Comparison of ENCODE assay signal across 24 cellular contexts in the genomic region with DNA sequence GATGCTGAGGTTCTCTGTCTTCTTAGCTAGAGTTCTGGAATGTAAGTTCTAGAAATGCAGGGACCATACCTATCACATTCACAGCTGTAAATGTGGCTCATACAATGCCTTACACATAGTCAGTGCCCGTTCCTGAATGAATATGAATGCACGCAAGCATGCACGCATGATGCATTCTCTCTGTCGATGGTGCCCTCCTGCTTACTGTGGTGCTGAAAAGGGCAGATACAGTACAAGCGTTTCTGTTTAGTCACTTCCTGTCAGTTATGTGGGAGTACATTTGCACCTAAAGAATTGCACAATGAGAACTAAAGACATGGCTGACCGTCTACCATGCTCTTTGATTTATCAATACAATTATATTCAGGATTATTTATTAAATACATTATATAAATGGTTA.
DNase-seq lines count a peak whose midpoint lies in the region; ATAC-seq, FAIRE-seq and TF ChIP-seq lines count a peak whose summit lies in the region.
"Had no signal": no experiment of that assay in that cellular context is flagged by ENCODE, and none has a peak within 500 bp of the region (broad histone marks: within the 10 kb centered on the region; RNA-seq: fewer than 3 reads in every experiment).

No MANE protein-coding gene starts in this region.

- H3K79me2 ChIP-seq in K562 (ENCODE audit: control insufficient read depth, insufficient read depth, low read length), result no peaks in the 10 kb centered on the region
- H3K79me2 ChIP-seq in neural progenitor cell (ENCODE audit: low read depth), result no peaks in the 10 kb centered on the region

- H2AFZ ChIP-seq in K562 (ENCODE audit: low read depth, low read length), result no peak overlapping the region
- no peak overlapping the region for H2AFZ ChIP-seq in neural progenitor cell (replicated peaks)
- H2AFZ ChIP-seq: PC-9 had no signal

- H3K36me3 ChIP-seq in K562 (ENCODE audit: control insufficient read depth, insufficient read depth, low read length) (no peaks in the 10 kb centered on the region), neural progenitor cell (no peaks in the 10 kb centered on the region)
- H3K36me3 ChIP-seq: cardiac muscle cell, pancreas, stomach, vagina had no signal

- in situ Hi-C loops in K562 (cut with MboI), result no loop called here

- no peak overlapping the region for H3K9ac ChIP-seq in K562 (ENCODE audit: insufficient read depth in 1 of 2, low read depth in 2 of 2, low read length in 2 of 2)
- H3K9ac ChIP-seq in neural progenitor cell, result no peak overlapping the region

- intact Hi-C loops in activated naive CD4-positive, alpha-beta T cell treated with anti-CD3 and anti-CD28 coated beads for 36 hours (cut with micrococcal nuclease), result no loop called here
- intact Hi-C loops in K562 (cut with micrococcal nuclease), result no loop called here

- H3K4me1 Mint-ChIP-seq in activated naive CD4-positive, alpha-beta T cell treated with anti-CD3 and anti-CD28 coated beads for 36 hours (ENCODE audit: low read depth), result peaks cover 15% of the 10 kb centered on the region
- H3K4me1 Mint-ChIP-seq in stimulated activated effector memory CD8-positive, alpha-beta T cell treated with anti-CD3 and anti-CD28 coated beads, Interleukin-12 subunit alpha, Interleukin-12 subunit beta, amount 100 ng/mL, for 72 hours, result peaks cover 17% of the 10 kb centered on the region
- H3K4me1 Mint-ChIP-seq in neural progenitor cell, result peaks cover 3% of the 10 kb centered on the region

- H3K9me1 ChIP-seq in K562 (ENCODE audit: control insufficient read depth, insufficient read depth, low read length), result no peaks in the 10 kb centered on the region

- 3% methylated on average over 6 of the region's 6 CpGs for WGBS in K562 (ENCODE audit: insufficient coverage, low coverage, missing lambda C conversion rate)

- H3K27ac ChIP-seq in K562 (ENCODE audit: extremely low read depth, low read depth, low read length) (no peak overlapping the region), neural progenitor cell (no peak overlapping the region)
- H3K27ac ChIP-seq: cardiac muscle cell, pancreas, PC-9, stomach, vagina had no signal

- H4K20me1 ChIP-seq in K562 (replicated peaks; ENCODE audit: control insufficient read depth, insufficient read depth, low read length) (no peaks in the 10 kb centered on the region), neural progenitor cell (ENCODE audit: low read depth) (no peaks in the 10 kb centered on the region)

- TF ChIP-seq POLR2A in K562 (conservative IDR thresholded peaks at IDR 0.05), result no peak

- no peak for ATAC-seq in K562
- ATAC-seq in stimulated activated effector memory CD8-positive, alpha-beta T cell treated with anti-CD3 and anti-CD28 coated beads, Interleukin-12 subunit alpha, Interleukin-12 subunit beta, amount 100 ng/mL, for 72 hours, result peak; percentile 56
- ATAC-seq: pancreas, T-helper 17 cell had no signal

- no peak overlapping the region for H3K4me3 Mint-ChIP-seq in activated naive CD4-positive, alpha-beta T cell treated with anti-CD3 and anti-CD28 coated beads for 36 hours
- H3K4me3 Mint-ChIP-seq in stimulated activated effector memory CD8-positive, alpha-beta T cell treated with anti-CD3 and anti-CD28 coated beads, Interleukin-12 subunit alpha, Interleukin-12 subunit beta, amount 100 ng/mL, for 72 hours, result no peak overlapping the region
- no peak overlapping the region for H3K4me3 Mint-ChIP-seq in neural progenitor cell
- H3K4me3 Mint-ChIP-seq: endodermal cell, T-helper 17 cell had no signal

- H3K4me2 ChIP-seq in K562 (ENCODE audit: insufficient read depth, low read length) (no peak overlapping the region), neural progenitor cell (no peak overlapping the region)
- H3K4me2 ChIP-seq: PC-9, smooth muscle cell had no signal

- BruUV-seq in K562 (replicated peaks; lab: Mats Ljungman, UMichigan), result no TSS peak

- peak; percentile 22 for DNase-seq in activated naive CD4-positive, alpha-beta T cell treated with anti-CD3 and anti-CD28 coated beads for 36 hours
- DNase-seq in activated naive CD4-positive, alpha-beta T cell treated with anti-CD3 and anti-CD28 coated beads, Interleukin-2, amount 50 U/mL, for 16 hours, result no peak
- DNase-seq in NCI-H226 (peak; percentile 42), K562 (ENCODE audit: extremely low read depth in 1 of 4, low spot score in 3 of 4) (no peak), activated gamma-delta T cell (lab: John Stamatoyannopoulos, UW) (no peak), SW480 (ENCODE audit: low spot score) (no peak), neural progenitor cell (ENCODE audit: low spot score) (no peak)
- no peak for DNase-seq in stimulated activated effector memory CD8-positive, alpha-beta T cell treated with anti-CD3 and anti-CD28 coated beads, Interleukin-12 subunit alpha, Interleukin-12 subunit beta, amount 100 ng/mL, for 72 hours (ENCODE audit: low spot score in 2 of 2)
- DNase-seq: activated CD4-positive, alpha-beta T cell treated with anti-CD3 and anti-CD28 coated beads, Interleukin-2, amount 50 U/mL, for 4 hours; activated effector memory CD4-positive, alpha-beta T cell treated with Interleukin-2 at 50 U/mL for 16 hours; Caco-2; endodermal cell; midbrain; NCI-H146; NCI-H510A; pancreas; PC-9; stomach; T-helper 17 cell had no signal

- H3K4me1 ChIP-seq in K562 (replicated peaks in 1 of 2; ENCODE audit: control insufficient read depth in 2 of 2, insufficient read depth in 2 of 2, low read length in 2 of 2), result no peaks in the 10 kb centered on the region
- H3K4me1 ChIP-seq in neural progenitor cell, result peaks cover 8% of the 10 kb centered on the region
- H3K4me1 ChIP-seq: Caco-2, pancreas, stomach, vagina had no signal

- H3K27me3 ChIP-seq in K562 (ENCODE audit: control insufficient read depth in 2 of 2, insufficient read depth in 2 of 2, low read length in 2 of 2) (peaks cover 2 to 9% of the 10 kb centered on the region in 2 experiments; a peak in 4 of 5 replicates), neural progenitor cell (no peaks in the 10 kb centered on the region)
- H3K27me3 ChIP-seq: cardiac muscle cell, pancreas, stomach, vagina had no signal

- FAIRE-seq in K562 (lab: Jason Lieb, UNC), result no peak
- FAIRE-seq: GM18507, islet of Langerhans, pancreas had no signal

- peaks cover 11% of the 10 kb centered on the region for H3K27me3 Mint-ChIP-seq in activated naive CD4-positive, alpha-beta T cell treated with anti-CD3 and anti-CD28 coated beads for 36 hours (ENCODE audit: low read depth)
- H3K27me3 Mint-ChIP-seq in neural progenitor cell (ENCODE audit: insufficient read depth, low read depth), result peaks cover 2% of the 10 kb centered on the region

- H3K36me3 Mint-ChIP-seq in activated naive CD4-positive, alpha-beta T cell treated with anti-CD3 and anti-CD28 coated beads for 36 hours (ENCODE audit: low read depth), result no peaks in the 10 kb centered on the region
- no peaks in the 10 kb centered on the region for H3K36me3 Mint-ChIP-seq in stimulated activated effector memory CD8-positive, alpha-beta T cell treated with anti-CD3 and anti-CD28 coated beads, Interleukin-12 subunit alpha, Interleukin-12 subunit beta, amount 100 ng/mL, for 72 hours
- H3K36me3 Mint-ChIP-seq in neural progenitor cell, result no peaks in the 10 kb centered on the region

- H3K9me3 Mint-ChIP-seq in activated naive CD4-positive, alpha-beta T cell treated with anti-CD3 and anti-CD28 coated beads for 36 hours, result no peaks in the 10 kb centered on the region
- no peaks in the 10 kb centered on the region for H3K9me3 Mint-ChIP-seq in stimulated activated effector memory CD8-positive, alpha-beta T cell treated with anti-CD3 and anti-CD28 coated beads, Interleukin-12 subunit alpha, Interleukin-12 subunit beta, amount 100 ng/mL, for 72 hours
- H3K9me3 Mint-ChIP-seq in neural progenitor cell, result no peaks in the 10 kb centered on the region

- no peaks in the 10 kb centered on the region for H3F3A ChIP-seq in neural progenitor cell (ENCODE audit: low read depth)

- H3K4me3 ChIP-seq in K562 (no peak overlapping the region), neural progenitor cell (no peak overlapping the region)
- H3K4me3 ChIP-seq: cardiac muscle cell, pancreas, PC-9, smooth muscle cell, stomach, vagina had no signal

- TF ChIP-seq RAD21 in K562 (CRISPR knock-in tag; conservative IDR thresholded peaks at IDR 0.05 in 1 of 2, IDR thresholded peaks at IDR 0.05 in 1 of 2), result no peak

- POLR2A ChIA-PET in K562 (lab: Yijun Ruan, JAX), result no interaction called here

- CTCF ChIA-PET in activated naive CD4-positive, alpha-beta T cell treated with anti-CD3 and anti-CD28 coated beads for 36 hours (lab: Charles Lee), result no interaction called here
- CTCF ChIA-PET in K562 (lab: Yijun Ruan, JAX; ENCODE audit: low intra/inter-chr PET ratio), result no interaction called here

- TF ChIP-seq CTCF in K562 (IDR thresholded peaks at IDR 0.05 in 2 of 3, conservative IDR thresholded peaks at IDR 0.05 in 1 of 3; ENCODE audit: insufficient read depth in 2 of 3, low read depth in 1 of 3, low read length in 3 of 3), result no peak
- TF ChIP-seq CTCF in neural progenitor cell (IDR thresholded peaks at IDR 0.05), result no peak

- no peak overlapping the region for H3K27ac Mint-ChIP-seq in activated naive CD4-positive, alpha-beta T cell treated with anti-CD3 and anti-CD28 coated beads for 36 hours
- no peak overlapping the region for H3K27ac Mint-ChIP-seq in stimulated activated effector memory CD8-positive, alpha-beta T cell treated with anti-CD3 and anti-CD28 coated beads, Interleukin-12 subunit alpha, Interleukin-12 subunit beta, amount 100 ng/mL, for 72 hours
- H3K27ac Mint-ChIP-seq in neural progenitor cell, result no peak overlapping the region
- H3K27ac Mint-ChIP-seq: endodermal cell, T-helper 17 cell had no signal

- H3K9me3 ChIP-seq in K562 (replicated peaks; ENCODE audit: control insufficient read depth, insufficient read depth, low read depth, low read length), result no peaks in the 10 kb centered on the region
- no peaks in the 10 kb centered on the region for H3K9me3 ChIP-seq in neural progenitor cell (ENCODE audit: low read depth)
- H3K9me3 ChIP-seq: Caco-2, pancreas, stomach, vagina had no signal

- no peak for TF ChIP-seq EP300 in K562 (IDR thresholded peaks at IDR 0.05; ENCODE audit: low read length)

TF ChIP-seq in K562, 482 proteins besides CTCF, POLR2A, EP300 and RAD21 (continues in another document):
- TF ChIP-seq CEBPG (CRISPR knock-in tag; IDR thresholded peaks at IDR 0.05) (no peak), CEBPG (tag; conservative IDR thresholded peaks at IDR 0.05 in 1 of 2, IDR thresholded peaks at IDR 0.05 in 1 of 2) (peak; percentile 11 to 22; a peak in 1 of 4 replicates)

Comparison
In these comparisons a context has a peak if more than half of its experiments do, and no peak if none do; other contexts are left out.
1. DNase-seq: peak in activated naive CD4-positive, alpha-beta T cell treated with anti-CD3 and anti-CD28 coated beads for 36 hours (single experiment) and NCI-H226 (single experiment); none in activated naive CD4-positive, alpha-beta T cell treated with anti-CD3 and anti-CD28 coated beads, Interleukin-2, amount 50 U/mL, for 16 hours (single experiment), K562 (0 of 4), stimulated activated effector memory CD8-positive, alpha-beta T cell treated with anti-CD3 and anti-CD28 coated beads, Interleukin-12 subunit alpha, Interleukin-12 subunit beta, amount 100 ng/mL, for 72 hours (0 of 2), activated gamma-delta T cell (single experiment), SW480 (single experiment) and neural progenitor cell (single experiment).